In the genomic region with DNA sequence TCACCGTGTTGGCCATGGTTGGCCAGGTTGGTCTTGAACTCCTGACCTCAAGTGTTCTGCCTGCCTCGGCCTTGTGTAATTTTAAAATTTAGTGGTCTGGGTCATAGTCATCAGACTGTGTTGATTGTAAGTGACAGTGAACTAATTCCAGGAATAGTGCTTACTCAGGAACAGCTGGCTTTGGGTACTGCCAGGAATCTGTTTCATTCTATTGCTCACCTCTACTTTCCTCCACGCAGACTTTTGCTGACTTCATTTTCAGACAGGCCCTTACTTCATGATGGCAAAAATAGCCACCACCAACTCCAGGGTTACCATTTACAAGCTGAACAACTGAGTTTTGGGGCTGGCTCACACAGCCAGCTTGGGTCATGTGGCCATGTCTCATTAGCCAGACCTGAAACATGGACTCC, we compare ENCODE assay signal across 12 cellular contexts. TPM values are rescaled to one million over a fixed set of nuclear protein-coding genes. Genes with fewer than 3 reads are reported as not detected.
DNase-seq lines count a peak whose midpoint lies in the region; ATAC-seq and TF ChIP-seq lines count a peak whose summit lies in the region.
"Had no signal": no experiment of that assay in that cellular context is flagged by ENCODE, and none has a peak within 500 bp of the region (broad histone marks: within the 10 kb centered on the region; RNA-seq: fewer than 3 reads in every experiment).

No MANE protein-coding gene starts in this region.

- no peaks in the 10 kb centered on the region for H3K4me1 ChIP-seq in neural progenitor cell
- peaks cover 9% of the 10 kb centered on the region for H3K4me1 ChIP-seq in testis

- H3K4me3 Mint-ChIP-seq in nephron (no peak overlapping the region), neural progenitor cell (no peak overlapping the region)
- H3K4me3 Mint-ChIP-seq: type B pancreatic cell had no signal

- no peaks in the 10 kb centered on the region for H3K9me3 ChIP-seq in neural progenitor cell (ENCODE audit: low read depth)
- no peaks in the 10 kb centered on the region for H3K9me3 ChIP-seq in testis
- H3K9me3 ChIP-seq: MG63 had no signal

- no peak for TF ChIP-seq POLR2A in testis (IDR thresholded peaks at IDR 0.05)

- H3K4me3 ChIP-seq in neural progenitor cell: no peak overlapping the region
- H3K4me3 ChIP-seq in testis: no peak overlapping the region
- H3K4me3 ChIP-seq: MG63 had no signal

- H3K9me3 Mint-ChIP-seq in nephron (no peaks in the 10 kb centered on the region), neural progenitor cell (no peaks in the 10 kb centered on the region)
- H3K9me3 Mint-ChIP-seq: type B pancreatic cell had no signal

- no peaks in the 10 kb centered on the region for H3K36me3 ChIP-seq in neural progenitor cell
- H3K36me3 ChIP-seq in testis (ENCODE audit: low read depth, missing control alignments): no peaks in the 10 kb centered on the region
- H3K36me3 ChIP-seq: MG63 had no signal

- H3K27me3 Mint-ChIP-seq in nephron (ENCODE audit: low read depth) (no peaks in the 10 kb centered on the region), neural progenitor cell (ENCODE audit: insufficient read depth, low read depth) (peaks cover 2% of the 10 kb centered on the region)
- H3K27me3 Mint-ChIP-seq: type B pancreatic cell had no signal

- H3K79me2 ChIP-seq in neural progenitor cell (ENCODE audit: low read depth): no peaks in the 10 kb centered on the region

- no peaks in the 10 kb centered on the region for H4K20me1 ChIP-seq in neural progenitor cell (ENCODE audit: low read depth)

- DNase-seq in astrocyte of the hippocampus (ENCODE audit: low read depth, low spot score) (peak; percentile 42), dedifferentiated amniotic fluid mesenchymal stem cell (ENCODE audit: extremely low spot score) (no peak), neural progenitor cell (ENCODE audit: low spot score) (no peak), NAMALWA (ENCODE audit: low spot score) (no peak), testis (no peak)
- DNase-seq: activated gamma-delta T cell, MG63, SHP77 had no signal

- WGBS in testis, 2 donors: 87% methylated on average over 3 of the region's 3 CpGs

- H3K27ac Mint-ChIP-seq in nephron: peak overlapping the region; percentile 95 to 96 (median 95)
- H3K27ac Mint-ChIP-seq in neural progenitor cell: no peak overlapping the region

- no peak overlapping the region for H2AFZ ChIP-seq in neural progenitor cell (replicated peaks)

- no peak overlapping the region for H3K9ac ChIP-seq in neural progenitor cell

- H3K36me3 Mint-ChIP-seq in nephron (ENCODE audit: low read depth) (no peaks in the 10 kb centered on the region), neural progenitor cell (no peaks in the 10 kb centered on the region)

- H3F3A ChIP-seq in neural progenitor cell (ENCODE audit: low read depth): no peaks in the 10 kb centered on the region

- H3K27ac ChIP-seq in neural progenitor cell: no peak overlapping the region
- H3K27ac ChIP-seq in testis: no peak overlapping the region

- peak; percentile 43 for ATAC-seq in GM18873 (IDR thresholded peaks at IDR 0.05; ENCODE audit: low FRiP score, unreplicated experiment)
- peak; percentile 40 for ATAC-seq in HG02642 (IDR thresholded peaks at IDR 0.05; ENCODE audit: poor library complexity, unreplicated experiment)

- H3K4me2 ChIP-seq in neural progenitor cell: no peak overlapping the region

- H3K27me3 ChIP-seq in neural progenitor cell (no peaks in the 10 kb centered on the region), testis (no peaks in the 10 kb centered on the region)
- H3K27me3 ChIP-seq: MG63 had no signal

- TF ChIP-seq CTCF in nephron (IDR thresholded peaks at IDR 0.05; ENCODE audit: unreplicated experiment in 3 of 3): no peak
- TF ChIP-seq CTCF in neural progenitor cell (IDR thresholded peaks at IDR 0.05): no peak
- no peak for TF ChIP-seq CTCF in testis (IDR thresholded peaks at IDR 0.05)

- intact Hi-C loops in testis (cut with DNase I; ENCODE audit: low total_unique reads): no loop called here

- H3K4me1 Mint-ChIP-seq in nephron (peaks cover 47% of the 10 kb centered on the region), neural progenitor cell (peaks cover 2% of the 10 kb centered on the region)

RNA-seq across cellular contexts. Expression of gene FNIP2, which starts 54.6 kb away (rescaled TPM):
- total RNA-seq in neural progenitor cell (ENCODE audit: low replicate concordance): 9.9 and 10.5 TPM in 2 replicates
- total RNA-seq in testis: 10 to 100 TPM; 25.0 to 28.4 TPM
- polyA plus RNA-seq in testis (ENCODE audit: insufficient read depth, low read depth, low replicate concordance): 23.5 TPM
